1 cellular context compared by ENCODE assay signal in genomic region chr15:40793216-40793989, GRCh38.
A peak's percentile ranks its signal among the peaks of the same experiment; 100 is the strongest.
TF ChIP-seq lines count a peak whose summit lies in the region.

No MANE protein-coding gene starts in this region.

TF ChIP-seq in A549, 52 proteins besides CTCF, POLR2A, EP300 and RAD21 (continued from another document):
- TF ChIP-seq REST (IDR thresholded peaks at IDR 0.05) = no peak
- no peak for TF ChIP-seq EHF (CRISPR knock-in tag; IDR thresholded peaks at IDR 0.05)
- no peak for TF ChIP-seq NPAS2 (CRISPR knock-in tag; IDR thresholded peaks at IDR 0.05; ENCODE audit: borderline replicate concordance)
- TF ChIP-seq GATA3 (IDR thresholded peaks at IDR 0.05; ENCODE audit: borderline replicate concordance) = peak; percentile 67; the same call in 1 of the 2 replicates
- no peak for TF ChIP-seq SREBF2 (IDR thresholded peaks at IDR 0.05)
- no peak for TF ChIP-seq JUN (IDR thresholded peaks at IDR 0.05)
- peak; percentile 45 for TF ChIP-seq JUNB (IDR thresholded peaks at IDR 0.05)
- no peak for TF ChIP-seq FOXS1 (CRISPR knock-in tag; IDR thresholded peaks at IDR 0.05)
- no peak for TF ChIP-seq EHMT2 (IDR thresholded peaks at IDR 0.05; ENCODE audit: low read depth)
- no peak for TF ChIP-seq CEBPB (IDR thresholded peaks at IDR 0.05)
- TF ChIP-seq HES2 (IDR thresholded peaks at IDR 0.05) = no peak
- peak; percentile 97 for TF ChIP-seq MAFK (IDR thresholded peaks at IDR 0.05; ENCODE audit: partially characterized antibody)
- no peak for TF ChIP-seq ZSCAN20 (CRISPR knock-in tag; IDR thresholded peaks at IDR 0.05)
- no peak for TF ChIP-seq HEYL (CRISPR knock-in tag; IDR thresholded peaks at IDR 0.05)
- no peak for TF ChIP-seq MAZ (IDR thresholded peaks at IDR 0.05; ENCODE audit: borderline replicate concordance, low read depth, low read length)
- TF ChIP-seq MAX (IDR thresholded peaks at IDR 0.05) = peak; percentile 49
- TF ChIP-seq KDM5A (IDR thresholded peaks at IDR 0.05) = no peak
- peak; percentile 83 for TF ChIP-seq NFE2L2 (conservative IDR thresholded peaks at IDR 0.05; ENCODE audit: low read length)
- TF ChIP-seq ZC3H11A (IDR thresholded peaks at IDR 0.05) = no peak
- no peak for TF ChIP-seq USF2 (IDR thresholded peaks at IDR 0.05)
- no peak for TF ChIP-seq HMGXB4 (CRISPR knock-in tag; IDR thresholded peaks at IDR 0.05; ENCODE audit: borderline replicate concordance)
- no peak for TF ChIP-seq PHF8 (IDR thresholded peaks at IDR 0.05; ENCODE audit: borderline replicate concordance, low read depth)
- no peak for TF ChIP-seq TP53 (CRISPR knock-in tag; IDR thresholded peaks at IDR 0.05)
- no peak for TF ChIP-seq RARB (CRISPR knock-in tag; IDR thresholded peaks at IDR 0.05)
- TF ChIP-seq ESRRA (IDR thresholded peaks at IDR 0.05; ENCODE audit: borderline replicate concordance, low read length) = 0 out of 2 replicates have a peak, but pooled peaks have one; percentile 14
- no peak for TF ChIP-seq HOXB5 (CRISPR knock-in tag; IDR thresholded peaks at IDR 0.05)
- no peak for TF ChIP-seq BHLHE40 (IDR thresholded peaks at IDR 0.05; ENCODE audit: low read depth, low read length)
- TF ChIP-seq ZNF302 (CRISPR knock-in tag; IDR thresholded peaks at IDR 0.05) = no peak
- no peak for TF ChIP-seq MYC (IDR thresholded peaks at IDR 0.05; ENCODE audit: borderline replicate concordance, low read length)
- TF ChIP-seq HDAC2 (IDR thresholded peaks at IDR 0.05) = no peak
- TF ChIP-seq ELK1 (IDR thresholded peaks at IDR 0.05; ENCODE audit: low read depth, low read length) = no peak
- no peak for TF ChIP-seq BCL3 (IDR thresholded peaks at IDR 0.05)
- TF ChIP-seq ATOH8 (CRISPR knock-in tag; IDR thresholded peaks at IDR 0.05; ENCODE audit: low read depth) = no peak
- no peak for TF ChIP-seq NR3C1 (IDR thresholded peaks at IDR 0.05)
- no peak for TF ChIP-seq HOXA7 (CRISPR knock-in tag; IDR thresholded peaks at IDR 0.05)
- no peak for TF ChIP-seq ZFP36 (IDR thresholded peaks at IDR 0.05; ENCODE audit: borderline replicate concordance, partially characterized antibody)
- TF ChIP-seq KDM1A (IDR thresholded peaks at IDR 0.05; ENCODE audit: low read depth) = no peak
- TF ChIP-seq SMC3 (IDR thresholded peaks at IDR 0.05) = no peak
- TF ChIP-seq RFX5 (IDR thresholded peaks at IDR 0.05) = no peak
- TF ChIP-seq CBX8 (IDR thresholded peaks at IDR 0.05) = no peak
- no peak for TF ChIP-seq HOXB13 (CRISPR knock-in tag; IDR thresholded peaks at IDR 0.05; ENCODE audit: low read depth)
- no peak for TF ChIP-seq FOSB (CRISPR knock-in tag; IDR thresholded peaks at IDR 0.05)
- no peak for TF ChIP-seq RNF2 (IDR thresholded peaks at IDR 0.05; ENCODE audit: borderline replicate concordance, low read depth)
- TF ChIP-seq RCOR1 (IDR thresholded peaks at IDR 0.05; ENCODE audit: low read depth, low read length) = no peak
- no peak for TF ChIP-seq CHD2 (IDR thresholded peaks at IDR 0.05; ENCODE audit: low read length, partially characterized antibody)
- TF ChIP-seq TFCP2L1 (CRISPR knock-in tag; IDR thresholded peaks at IDR 0.05) = no peak
- TF ChIP-seq CBX2 (IDR thresholded peaks at IDR 0.05; ENCODE audit: borderline replicate concordance, low read depth) = no peak
- no peak for TF ChIP-seq E2F6 (IDR thresholded peaks at IDR 0.05; ENCODE audit: borderline replicate concordance, low read depth)
